ENCODE assay signal across 2 cellular contexts in genomic region chr20:44157061-44157460, GRCh38.
TF ChIP-seq lines count a peak whose summit lies in the region.

No MANE protein-coding gene starts in this region.

TF ChIP-seq in SK-N-SH, 30 proteins besides CTCF, POLR2A, EP300 and RAD21 (continued from another document):
- peak; percentile 18; the same call in 1 of the 2 replicates for TF ChIP-seq REST (IDR thresholded peaks at IDR 0.05; ENCODE audit: low read depth, low read length)
- no peak for TF ChIP-seq MXI1 (IDR thresholded peaks at IDR 0.05; ENCODE audit: low read depth, low read length)
TF ChIP-seq in SK-N-SH: peak in this region for 1.

TF ChIP-seq in SK-N-SH treated with all-trans-retinoic acid at 6 μM for 48 hours, 23 proteins besides CTCF, POLR2A, EP300 and RAD21 (continued from another document):
- TF ChIP-seq POU6F1 (CRISPR knock-in tag; IDR thresholded peaks at IDR 0.05; ENCODE audit: borderline replicate concordance, low read depth) (no peak), PATZ1 (CRISPR knock-in tag; IDR thresholded peaks at IDR 0.05; ENCODE audit: borderline replicate concordance) (no peak)
